Comparison of ENCODE assay signal across 1 cellular context in genomic region chr16:87335968-87336849, GRCh38.
TF ChIP-seq lines count a peak whose summit lies in the region.

No MANE protein-coding gene starts in this region.

TF ChIP-seq in K562, 482 proteins besides CTCF, POLR2A, EP300 and RAD21:
- TF ChIP-seq POLR2G (IDR thresholded peaks at IDR 0.05; ENCODE audit: low read depth, low read length), result 0 out of 2 replicates have a peak, but pooled peaks have one; percentile 25
- no peak for TF ChIP-seq KDM4B (IDR thresholded peaks at IDR 0.05; ENCODE audit: borderline replicate concordance in 2 of 2, low read depth in 1 of 2)
- no peak for TF ChIP-seq ZNF592 (IDR thresholded peaks at IDR 0.05)
